Comparison of ENCODE assay signal across 1 cellular context in genomic region chr14:94728440-94728839, GRCh38. TPM values are rescaled to one million over a fixed set of nuclear protein-coding genes. Genes with fewer than 3 reads are reported as not detected.
"Had no signal": no experiment of that assay in that cellular context is flagged by ENCODE, and none has a peak within 500 bp of the region (broad histone marks: within the 10 kb centered on the region; RNA-seq: fewer than 3 reads in every experiment).

No MANE protein-coding gene starts in this region.

RNA-seq across cellular contexts. Expression of gene GSC, which starts 41.5 kb away (rescaled TPM):
- total RNA-seq: MCF 10A had no signal
